In genomic region chr22:50206599-50206998, GRCh38 we compare ENCODE assay signal across 7 cellular contexts. TPM values are rescaled to one million over a fixed set of nuclear protein-coding genes. Genes with fewer than 3 reads are reported as not detected.
DNase-seq lines count a peak whose midpoint lies in the region; TF ChIP-seq lines count a peak whose summit lies in the region.
"Had no signal": no experiment of that assay in that cellular context is flagged by ENCODE, and none has a peak within 500 bp of the region (broad histone marks: within the 10 kb centered on the region; RNA-seq: fewer than 3 reads in every experiment).

No MANE protein-coding gene starts in this region.

- H3K79me2 ChIP-seq in GM23248 (ENCODE audit: insufficient read depth): peaks cover 41% of the 10 kb centered on the region

- WGBS in GM23248 (ENCODE audit: low coverage in 1 of 2, low lambda C conversion rate in 2 of 2, missing lambda C conversion rate in 2 of 2), 2 experiments: 50 to 54% methylated on average over 10 of the region's 10 CpGs
- no CpG with 5 or more reads among the region's 10 CpGs for WGBS in neuronal stem cell (ENCODE audit: extremely low coverage in 2 of 2, insufficient read length in 2 of 2, insufficient replicate concordance in 1 of 2), 2 donors

- peaks cover 7% of the 10 kb centered on the region for H3K27me3 Mint-ChIP-seq in brain

- no peaks in the 10 kb centered on the region for H3K9me2 ChIP-seq in GM23248 (ENCODE audit: insufficient read depth)

- H2BK15ac ChIP-seq in neuronal stem cell (ENCODE audit: low read length): no peak overlapping the region

- H3K4me1 ChIP-seq in GM23248 (ENCODE audit: insufficient read depth) (peaks cover 8% of the 10 kb centered on the region), neuronal stem cell (ENCODE audit: control insufficient read depth in 2 of 2, insufficient read depth in 1 of 2, low read depth in 1 of 2, low read length in 2 of 2) (peaks cover 7 to 16% of the 10 kb centered on the region in 2 donors)

- H3K27ac Mint-ChIP-seq in brain: peak overlapping the region in 2 of 5 experiments; percentile 59 to 62
- H3K27ac Mint-ChIP-seq: activated naive CD4-positive, alpha-beta T cell treated with anti-CD3 and anti-CD28 coated beads, Interleukin-2, amount 50 U/mL, for 72 hours had no signal

- H4K91ac ChIP-seq in neuronal stem cell (ENCODE audit: low read depth, low read length, poor library complexity): no peak overlapping the region

- H3K27me3 ChIP-seq in GM23248 (replicated peaks; ENCODE audit: insufficient read depth) (no peaks in the 10 kb centered on the region), neuronal stem cell (ENCODE audit: control insufficient read depth in 3 of 3, insufficient read depth in 3 of 3, low read depth in 1 of 3, low read length in 3 of 3) (no peaks in the 10 kb centered on the region)

- H3K18ac ChIP-seq in neuronal stem cell (ENCODE audit: low read length): no peak overlapping the region

- no peak overlapping the region for H2AK5ac ChIP-seq in neuronal stem cell (ENCODE audit: low read depth, low read length)

- no peak overlapping the region for H2BK120ac ChIP-seq in neuronal stem cell (ENCODE audit: low read depth, low read length)

- peak overlapping the region; percentile 43 for H3K23ac ChIP-seq in neuronal stem cell (ENCODE audit: low read depth, low read length, poor library complexity)

- H3K4me3 ChIP-seq in GM23248 (no peak overlapping the region), neuronal stem cell (ENCODE audit: low read length in 2 of 2) (no peak overlapping the region)

- H3K36me3 ChIP-seq in GM23248 (ENCODE audit: low read depth) (peaks cover 10% of the 10 kb centered on the region; the same call in 1 of the 2 replicates), neuronal stem cell (replicated peaks in 1 of 2; ENCODE audit: control insufficient read depth in 2 of 2, insufficient read depth in 2 of 2, low read length in 2 of 2) (peaks cover 28 to 68% of the 10 kb centered on the region in 2 donors)

- H3K9me3 Mint-ChIP-seq in brain: peaks cover 0 to 3% (median 2%) of the 10 kb centered on the region in 5 experiments
- H3K9me3 Mint-ChIP-seq: activated naive CD4-positive, alpha-beta T cell treated with anti-CD3 and anti-CD28 coated beads, Interleukin-2, amount 50 U/mL, for 72 hours had no signal

- H2BK5ac ChIP-seq in neuronal stem cell (ENCODE audit: low read length): no peak overlapping the region

- H3K9ac ChIP-seq in GM23248 (no peak overlapping the region), neuronal stem cell (ENCODE audit: low read depth, low read length, poor library complexity) (peak overlapping the region; percentile 70)

- H3K4me2 ChIP-seq in GM23248 (ENCODE audit: unreplicated experiment) (no peak overlapping the region), neuronal stem cell (ENCODE audit: insufficient read depth, low read length, poor library complexity, severe bottlenecking) (no peak overlapping the region)

- no peak overlapping the region for H3K4me3 Mint-ChIP-seq in brain

- H3K79me1 ChIP-seq in neuronal stem cell (ENCODE audit: low read depth, low read length): peaks cover 11% of the 10 kb centered on the region

- in situ Hi-C loops in GM23248 (cut with MboI): no loop called here

- TF ChIP-seq CTCF in brain (conservative IDR thresholded peaks at IDR 0.05): peak; percentile 38 to 49

- no peak overlapping the region for H3K4ac ChIP-seq in neuronal stem cell (ENCODE audit: low read length)

- peaks cover 33% of the 10 kb centered on the region for H3K4me1 Mint-ChIP-seq in brain

- H4K20me1 ChIP-seq in GM23248 (ENCODE audit: insufficient read depth): no peaks in the 10 kb centered on the region

- no peak overlapping the region for H2BK12ac ChIP-seq in neuronal stem cell (ENCODE audit: low read length)

- peaks cover 55% of the 10 kb centered on the region for H3K36me3 Mint-ChIP-seq in brain
- H3K36me3 Mint-ChIP-seq: activated naive CD4-positive, alpha-beta T cell treated with anti-CD3 and anti-CD28 coated beads, Interleukin-2, amount 50 U/mL, for 72 hours had no signal

- H3K27ac ChIP-seq in GM23248 (no peak overlapping the region), neuronal stem cell (replicated peaks; ENCODE audit: low read length) (no peak overlapping the region)

- no peaks in the 10 kb centered on the region for H3K9me3 ChIP-seq in GM23248 (ENCODE audit: low read depth)
- peaks cover 2 to 14% of the 10 kb centered on the region in 2 donors for H3K9me3 ChIP-seq in neuronal stem cell (replicated peaks in 1 of 2; ENCODE audit: control insufficient read depth in 2 of 2, insufficient read depth in 1 of 2, low read depth in 1 of 2, low read length in 2 of 2)

- no peak overlapping the region for H2AFZ ChIP-seq in GM23248
- H2AFZ ChIP-seq in neuronal stem cell (ENCODE audit: low read length): no peak overlapping the region

- H4K8ac ChIP-seq in neuronal stem cell (ENCODE audit: low read depth, low read length): no peak overlapping the region

- 0 out of 2 replicates have a peak, but pooled peaks cover under 1% of the 10 kb centered on the region for H3F3A ChIP-seq in GM23248 (ENCODE audit: insufficient read depth)

- peak overlapping the region; percentile 90 for H3K14ac ChIP-seq in neuronal stem cell (ENCODE audit: low read length)

- peak; percentile 61 for DNase-seq in GM23248
- no peak for DNase-seq in neuronal stem cell (ENCODE audit: low spot score)
- DNase-seq in T-helper 2 cell: no peak
- no peak for DNase-seq in activated CD4-positive, alpha-beta T cell treated with anti-CD3 and anti-CD28 coated beads for 48 hours
- DNase-seq in KG1 (lab: John Stamatoyannopoulos, UW): no peak

RNA-seq across cellular contexts. Expression of gene SELENOO, which starts 5.8 kb away (rescaled TPM):
- total RNA-seq in GM23248 (2014; rRNA removed; shearing (Covaris generic)): 24.3 and 29.1 TPM in 2 replicates
- polyA plus RNA-seq in GM23248 (2016; fragmentation: Nextera tagmentation; extraction: Ambion mirVana) (5.0 and 9.6 TPM in 2 replicates), brain (ENCODE audit: insufficient read depth, low read depth, low replicate concordance) (17.1 TPM)
- polyA plus RNA-seq in neuronal stem cell (2013, experiment 1 of 2): 11.5 TPM
- polyA plus RNA-seq in neuronal stem cell (2013, experiment 2 of 2): 11.4 TPM

RNA-seq across cellular contexts. Expression of gene TRABD, which starts 20.9 kb away (rescaled TPM):
- total RNA-seq in GM23248 (2014; rRNA removed; shearing (Covaris generic)): 19.5 and 33.5 TPM in 2 replicates
- polyA plus RNA-seq in GM23248 (2016; fragmentation: Nextera tagmentation; extraction: Ambion mirVana) (20.7 and 22.6 TPM in 2 replicates), brain (ENCODE audit: insufficient read depth, low read depth, low replicate concordance) (10.7 TPM)
- polyA plus RNA-seq in neuronal stem cell (2013, experiment 1 of 2): 34.5 TPM
- polyA plus RNA-seq in neuronal stem cell (2013, experiment 2 of 2): 33.8 TPM

RNA-seq across cellular contexts. Expression of gene PANX2, which starts 36.1 kb away (rescaled TPM):
- total RNA-seq in GM23248 (2014; rRNA removed; shearing (Covaris generic)): under 0.01 TPM in 1 of 2 replicates, not detected in the other
- polyA plus RNA-seq in GM23248 (2016; fragmentation: Nextera tagmentation; extraction: Ambion mirVana) (0.18 and 0.20 TPM in 2 replicates), brain (ENCODE audit: insufficient read depth, low read depth, low replicate concordance) (15.2 TPM)
- polyA plus RNA-seq in neuronal stem cell (2013, experiment 1 of 2): 3.0 TPM
- polyA plus RNA-seq in neuronal stem cell (2013, experiment 2 of 2): 3.1 TPM

RNA-seq across cellular contexts. Expression of gene TUBGCP6, which starts 38.2 kb away (rescaled TPM):
- 32.0 and 33.8 TPM in 2 replicates for total RNA-seq in GM23248 (2014; rRNA removed; shearing (Covaris generic))
- polyA plus RNA-seq in GM23248 (2016; fragmentation: Nextera tagmentation; extraction: Ambion mirVana) (13.2 and 16.6 TPM in 2 replicates), brain (ENCODE audit: insufficient read depth, low read depth, low replicate concordance) (14.4 TPM)
- 12.1 TPM for polyA plus RNA-seq in neuronal stem cell (2013, experiment 1 of 2)
- polyA plus RNA-seq in neuronal stem cell (2013, experiment 2 of 2): 12.1 TPM

RNA-seq across cellular contexts. Expression of gene HDAC10, which starts 44.5 kb away (rescaled TPM):
- 16.8 and 19.2 TPM in 2 replicates for total RNA-seq in GM23248 (2014; rRNA removed; shearing (Covaris generic))
- polyA plus RNA-seq in GM23248 (2016; fragmentation: Nextera tagmentation; extraction: Ambion mirVana) (4.3 and 6.6 TPM in 2 replicates), brain (ENCODE audit: insufficient read depth, low read depth, low replicate concordance) (14.3 TPM)
- polyA plus RNA-seq in neuronal stem cell (2013, experiment 1 of 2): 20.1 TPM
- polyA plus RNA-seq in neuronal stem cell (2013, experiment 2 of 2): 18.8 TPM

Comparison
In these comparisons a context has a peak if more than half of its experiments do, and no peak if none do; other contexts are left out.
1. RNA of gene PANX2, which starts 36.1 kb away (polyA plus RNA-seq): 15.2 TPM in brain (single experiment); 0.18 to 0.20 TPM in GM23248; every median in the first group is over 10 times any median in the second.